ENCODE assay signal across 8 cellular contexts in the genomic region with DNA sequence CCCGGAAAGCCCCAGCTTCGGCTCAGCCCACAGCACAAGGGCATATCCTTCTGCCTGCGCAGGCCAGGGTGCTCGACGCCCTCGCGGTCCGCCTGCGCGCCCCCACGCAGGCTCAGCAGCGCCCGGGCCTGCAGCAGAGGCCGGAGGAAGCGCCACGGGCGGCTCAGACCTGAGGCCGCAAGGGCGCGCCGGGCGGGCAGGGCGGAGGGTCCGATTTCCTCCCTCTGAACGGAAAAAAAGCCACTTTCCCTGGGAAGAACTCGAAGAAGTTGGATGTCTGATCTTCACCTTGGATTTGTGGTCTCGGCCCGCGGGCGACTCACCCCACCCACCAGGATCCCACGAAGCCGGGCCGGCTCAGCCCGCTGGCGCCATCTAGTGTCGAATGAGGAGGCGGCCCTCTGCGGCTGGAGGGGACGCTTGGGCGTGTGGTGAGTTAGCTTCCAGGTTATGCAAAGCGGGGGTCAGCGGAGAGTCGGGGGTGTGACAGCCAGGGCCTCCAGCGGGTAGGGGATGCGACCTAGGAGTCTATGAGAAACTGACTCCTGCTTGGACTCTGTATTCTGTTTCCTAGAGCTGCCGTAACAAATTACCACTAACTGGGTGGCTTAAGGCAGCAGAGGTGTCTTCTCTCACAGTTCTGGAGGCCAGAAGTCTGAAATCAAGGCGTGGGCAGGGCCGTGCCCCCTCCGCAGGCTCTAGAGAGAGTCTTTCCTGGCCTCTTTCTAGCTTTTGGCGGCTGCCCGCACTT. TPM values are rescaled to one million over a fixed set of nuclear protein-coding genes. Genes with fewer than 3 reads are reported as not detected.
DNase-seq lines count a peak whose midpoint lies in the region; ATAC-seq and TF ChIP-seq lines count a peak whose summit lies in the region.

No MANE protein-coding gene starts in this region.

- no peak overlapping the region for H2BK12ac ChIP-seq in trophoblast cell (ENCODE audit: low read length)

- peak overlapping the region; percentile 44 for H4K8ac ChIP-seq in trophoblast cell (ENCODE audit: low read depth, low read length)

- no peak overlapping the region for H3K4ac ChIP-seq in trophoblast cell (ENCODE audit: low read depth, low read length)

- H2BK5ac ChIP-seq in trophoblast cell (ENCODE audit: low read depth, low read length, poor library complexity): no peak overlapping the region

- no peaks in the 10 kb centered on the region for H3K79me2 ChIP-seq in trophoblast cell (ENCODE audit: control insufficient read depth, insufficient read depth, low read length, poor library complexity)

- H3K9me3 ChIP-seq in cardiac muscle cell (ENCODE audit: low read depth) (no peaks in the 10 kb centered on the region), trophoblast cell (ENCODE audit: insufficient read depth, low read depth, low read length) (no peaks in the 10 kb centered on the region), transverse colon (no peaks in the 10 kb centered on the region)

- no peak for TF ChIP-seq POLR2A in transverse colon (IDR thresholded peaks at IDR 0.05)

- H3K4me3 Mint-ChIP-seq in activated naive CD8-positive, alpha-beta T cell treated with anti-CD3 and anti-CD28 coated beads, Interleukin-2, amount 10 ng/mL, durations not matched to agents 7 days and 5 days: peak overlapping the region; percentile 68

- H3K36me3 Mint-ChIP-seq in activated naive CD8-positive, alpha-beta T cell treated with anti-CD3 and anti-CD28 coated beads, Interleukin-2, amount 10 ng/mL, durations not matched to agents 7 days and 5 days: no peaks in the 10 kb centered on the region

- peak overlapping the region; percentile 83 for H3K4me2 ChIP-seq in trophoblast cell (ENCODE audit: low read length)

- in situ Hi-C loops in transverse colon (cut with MboI; ENCODE audit: low pct_ligation_motif_present in 1 of 4, low pct_unique_long_range_greater_than_20kb in 1 of 4, low sequenced_read_pairs in 3 of 4): loop anchor here (5.0 to 10.0 kb wide), 2 partner anchors 140 to 142 kb away; no protein-coding TSS in a partner anchor

- H3K18ac ChIP-seq in trophoblast cell (ENCODE audit: low read length): no peak overlapping the region

- peak overlapping the region; percentile 19 for H2AFZ ChIP-seq in trophoblast cell (ENCODE audit: insufficient read depth, low read length, poor library complexity)

- no peak overlapping the region for H3K14ac ChIP-seq in trophoblast cell (ENCODE audit: low read length)

- H3K4me3 ChIP-seq in LNCaP clone FGC (ENCODE audit: low read depth, low read length): no peak overlapping the region
- H3K4me3 ChIP-seq in cardiac muscle cell: no peak overlapping the region
- peak overlapping the region; percentile 40 for H3K4me3 ChIP-seq in trophoblast cell (ENCODE audit: low read depth, low read length)
- peak overlapping the region; percentile 18 to 52 (median 26) for H3K4me3 ChIP-seq in transverse colon

- no peak overlapping the region for H4K12ac ChIP-seq in trophoblast cell (ENCODE audit: low read depth, low read length)

- ATAC-seq in GM21786 (IDR thresholded peaks at IDR 0.05; ENCODE audit: unreplicated experiment) (peak; percentile 88), SK-N-SH treated with all-trans-retinoic acid at 6 μM for 48 hours (peak; percentile 99)
- ATAC-seq in activated naive CD8-positive, alpha-beta T cell treated with anti-CD3 and anti-CD28 coated beads, Interleukin-2, amount 10 ng/mL, durations not matched to agents 7 days and 5 days (ENCODE audit: low read depth): peak; percentile 90

- no peak for TF ChIP-seq EP300 in transverse colon (IDR thresholded peaks at IDR 0.05; ENCODE audit: low read depth)

- H3K23ac ChIP-seq in trophoblast cell (ENCODE audit: low read length): no peak overlapping the region

- H3K36me3 ChIP-seq in cardiac muscle cell: no peaks in the 10 kb centered on the region
- H3K36me3 ChIP-seq in trophoblast cell (ENCODE audit: control insufficient read depth in 1 of 2, insufficient read depth in 2 of 2, low read length in 2 of 2): no peaks in the 10 kb centered on the region
- H3K36me3 ChIP-seq in transverse colon: no peaks in the 10 kb centered on the region

- no peaks in the 10 kb centered on the region for H3K9me3 Mint-ChIP-seq in activated naive CD8-positive, alpha-beta T cell treated with anti-CD3 and anti-CD28 coated beads, Interleukin-2, amount 10 ng/mL, durations not matched to agents 7 days and 5 days

- no peak overlapping the region for H3K27ac ChIP-seq in cardiac muscle cell
- no peak overlapping the region for H3K27ac ChIP-seq in trophoblast cell (ENCODE audit: low read depth, low read length)
- H3K27ac ChIP-seq in transverse colon: peak overlapping the region; percentile 37 to 69 (median 51)

- H3K27ac Mint-ChIP-seq in activated naive CD8-positive, alpha-beta T cell treated with anti-CD3 and anti-CD28 coated beads, Interleukin-2, amount 10 ng/mL, durations not matched to agents 7 days and 5 days: peak overlapping the region; percentile 57

- TF ChIP-seq CTCF in LNCaP clone FGC (IDR thresholded peaks at IDR 0.05; ENCODE audit: control insufficient read depth, extremely low read depth, insufficient read depth) (peak; percentile 96), cardiac muscle cell (IDR thresholded peaks at IDR 0.05; ENCODE audit: low read depth, low read length) (peak; percentile 96), transverse colon (IDR thresholded peaks at IDR 0.05) (peak; percentile 96 to 100 (median 98))

- H3K9ac ChIP-seq in trophoblast cell (ENCODE audit: low read length): no peak overlapping the region

- H3K27me3 ChIP-seq in cardiac muscle cell: no peaks in the 10 kb centered on the region
- H3K27me3 ChIP-seq in trophoblast cell (ENCODE audit: insufficient read depth, low read length): no peaks in the 10 kb centered on the region
- H3K27me3 ChIP-seq in transverse colon: no peaks in the 10 kb centered on the region

- H4K91ac ChIP-seq in trophoblast cell (ENCODE audit: low read depth, low read length): no peak overlapping the region

- intact Hi-C loops in transverse colon (cut with DNase I; ENCODE audit: low total_unique reads): loop anchor here (2.0 to 5.0 kb wide), 2 partner anchors 125 to 142 kb away; no protein-coding TSS in a partner anchor

- H2BK120ac ChIP-seq in trophoblast cell (ENCODE audit: insufficient read depth, low read length, poor library complexity): no peak overlapping the region

- no CpG with 5 or more reads among the region's 51 CpGs for WGBS in trophoblast cell (ENCODE audit: extremely low coverage, insufficient coverage, insufficient read length)
- WGBS in transverse colon (ENCODE audit: low coverage in 1 of 2), 2 donors: 0 to 9% methylated on average over 3 to 51 of the region's 51 CpGs

- DNase-seq in Daoy (ENCODE audit: low read depth) (peak; percentile 82), LNCaP clone FGC (ENCODE audit: low read depth) (no peak), cardiac muscle cell (ENCODE audit: low read depth in 1 of 2, low spot score in 1 of 2) (peak; percentile 84 to 89), trophoblast cell (peak; percentile 33 to 78), transverse colon (peak; percentile 85)
- peak; percentile 91 for DNase-seq in activated naive CD8-positive, alpha-beta T cell treated with anti-CD3 and anti-CD28 coated beads, Interleukin-2, amount 10 ng/mL, durations not matched to agents 7 days and 5 days

- no peaks in the 10 kb centered on the region for H3K4me1 ChIP-seq in cardiac muscle cell (ENCODE audit: low read depth)
- peaks cover 0 to 2% of the 10 kb centered on the region in 2 experiments for H3K4me1 ChIP-seq in trophoblast cell (ENCODE audit: control insufficient read depth in 1 of 2, insufficient read depth in 2 of 2, low read length in 2 of 2)
- peaks cover 0 to 16% (median 9%) of the 10 kb centered on the region in 4 donors for H3K4me1 ChIP-seq in transverse colon

- peaks cover 9% of the 10 kb centered on the region for H3K27me3 Mint-ChIP-seq in activated naive CD8-positive, alpha-beta T cell treated with anti-CD3 and anti-CD28 coated beads, Interleukin-2, amount 10 ng/mL, durations not matched to agents 7 days and 5 days

- no peak overlapping the region for H2AK5ac ChIP-seq in trophoblast cell (ENCODE audit: low read length)

- peaks cover 25% of the 10 kb centered on the region for H3K4me1 Mint-ChIP-seq in activated naive CD8-positive, alpha-beta T cell treated with anti-CD3 and anti-CD28 coated beads, Interleukin-2, amount 10 ng/mL, durations not matched to agents 7 days and 5 days

- no peaks in the 10 kb centered on the region for H3K79me1 ChIP-seq in trophoblast cell (ENCODE audit: low read length)

- POLR2A ChIA-PET in activated naive CD8-positive, alpha-beta T cell treated with anti-CD3 and anti-CD28 coated beads, Interleukin-2, amount 10 ng/mL, durations not matched to agents 7 days and 5 days (lab: Charles Lee): interaction anchor here (1.0 kb wide), 1 partner anchor 112 kb away, joined by 3 read pairs; no protein-coding TSS in a partner anchor

TF ChIP-seq in SK-N-SH treated with all-trans-retinoic acid at 6 μM for 48 hours, 23 proteins besides CTCF, POLR2A, EP300 and RAD21 (continues in another document):
- TF ChIP-seq OSR1 (CRISPR knock-in tag; IDR thresholded peaks at IDR 0.05): no peak
- no peak for TF ChIP-seq SNAI2 (CRISPR knock-in tag; IDR thresholded peaks at IDR 0.05)
- no peak for TF ChIP-seq CSDC2 (CRISPR knock-in tag; IDR thresholded peaks at IDR 0.05)
- TF ChIP-seq, protein P1, sequence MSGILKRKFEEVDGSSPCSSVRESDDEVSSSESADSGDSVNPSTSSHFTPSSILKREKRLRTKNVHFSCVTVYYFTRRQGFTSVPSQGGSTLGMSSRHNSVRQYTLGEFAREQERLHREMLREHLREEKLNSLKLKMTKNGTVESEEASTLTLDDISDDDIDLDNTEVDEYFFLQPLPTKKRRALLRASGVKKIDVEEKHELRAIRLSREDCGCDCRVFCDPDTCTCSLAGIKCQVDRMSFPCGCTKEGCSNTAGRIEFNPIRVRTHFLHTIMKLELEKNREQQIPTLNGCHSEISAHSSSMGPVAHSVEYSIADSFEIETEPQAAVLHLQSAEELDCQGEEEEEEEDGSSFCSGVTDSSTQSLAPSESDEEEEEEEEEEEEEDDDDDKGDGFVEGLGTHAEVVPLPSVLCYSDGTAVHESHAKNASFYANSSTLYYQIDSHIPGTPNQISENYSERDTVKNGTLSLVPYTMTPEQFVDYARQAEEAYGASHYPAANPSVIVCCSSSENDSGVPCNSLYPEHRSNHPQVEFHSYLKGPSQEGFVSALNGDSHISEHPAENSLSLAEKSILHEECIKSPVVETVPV (CRISPR knock-in tag; IDR thresholded peaks at IDR 0.05): no peak
- TF ChIP-seq BACH2 (CRISPR knock-in tag; IDR thresholded peaks at IDR 0.05; ENCODE audit: borderline replicate concordance): no peak
- no peak for TF ChIP-seq ESRRG (CRISPR knock-in tag; IDR thresholded peaks at IDR 0.05)
- TF ChIP-seq ZNF565 (CRISPR knock-in tag; conservative IDR thresholded peaks at IDR 0.05; ENCODE audit: low read depth): no peak

RNA-seq across cellular contexts. Expression of a gene that starts 40.0 kb away (rescaled TPM):
- 176 and 249 TPM in 2 replicates for total RNA-seq in Daoy (2014; rRNA removed; shearing (Covaris generic))
- total RNA-seq in activated naive CD8-positive, alpha-beta T cell treated with anti-CD3 and anti-CD28 coated beads, Interleukin-2, amount 10 ng/mL, durations not matched to agents 7 days and 5 days: 100 to 1,000 TPM; 565 to 587 TPM
- total RNA-seq in cardiac muscle cell (434 and 687 TPM in 2 replicates), transverse colon (100 to 1,000 TPM; 255 to 557 (median 471) TPM)
- 566 and 573 TPM in 2 replicates for polyA plus RNA-seq in cardiac muscle cell
- 200 TPM in 2 replicates for polyA plus RNA-seq in trophoblast cell (2013)

Comparison
In these comparisons a context has a peak if more than half of its experiments do, and no peak if none do; other contexts are left out.
1. H3K4me3 ChIP-seq: peak in trophoblast cell (single experiment) and transverse colon (4 of 4); none in LNCaP clone FGC (single experiment) and cardiac muscle cell (single experiment).
2. H3K27ac ChIP-seq: peak in transverse colon (4 of 4); none in cardiac muscle cell (single experiment) and trophoblast cell (single experiment).
3. Peak in every context shown above with its lines, with median percentiles within 50 percentile points of each other: ATAC-seq and CTCF ChIP-seq.